1 cellular context compared by ENCODE assay signal in genomic region chr19:56314584-56315075, GRCh38.
TF ChIP-seq lines count a peak whose summit lies in the region.

Gene ZSCAN5A, minus strand, starts transcription at chr19:56314839. Its CDS starts 89,793 bp downstream, at chr19:56225046.

TF ChIP-seq in K562, 482 proteins besides CTCF, POLR2A, EP300 and RAD21 (continued from another document and continues in another):
- TF ChIP-seq ETS1 (conservative IDR thresholded peaks at IDR 0.05; ENCODE audit: control insufficient read depth, low read depth, low read length) (peak; percentile 75; the same call in 1 of the 2 replicates), EWSR1 (IDR thresholded peaks at IDR 0.05; ENCODE audit: borderline replicate concordance, low read depth, partially characterized antibody) (no peak), SMARCE1 (IDR thresholded peaks at IDR 0.05) (no peak), ATF7 (IDR thresholded peaks at IDR 0.05) (peak; percentile 98), MYNN (IDR thresholded peaks at IDR 0.05) (no peak), MYNN (CRISPR knock-in tag; IDR thresholded peaks at IDR 0.05) (no peak), ETV6 (IDR thresholded peaks at IDR 0.05; ENCODE audit: borderline replicate concordance in 1 of 2, low read depth in 2 of 2, low read length in 1 of 2) (no peak), ETV6 (CRISPR knock-in tag; IDR thresholded peaks at IDR 0.05; ENCODE audit: borderline replicate concordance) (no peak), IRF9 (tag; IDR thresholded peaks at IDR 0.05) (no peak), SP2 (IDR thresholded peaks at IDR 0.05; ENCODE audit: extremely low read depth, low read depth, low read length, poor library complexity, severe bottlenecking) (peak; percentile 30), REST (CRISPR knock-in tag; IDR thresholded peaks at IDR 0.05; ENCODE audit: low read depth) (peak; percentile 52; the same call in 1 of the 2 replicates), ESRRB (CRISPR knock-in tag; IDR thresholded peaks at IDR 0.05; ENCODE audit: borderline replicate concordance) (no peak), ZFP91 (CRISPR knock-in tag; IDR thresholded peaks at IDR 0.05) (no peak), ZBTB9 (CRISPR knock-in tag; IDR thresholded peaks at IDR 0.05) (no peak; the same call in 1 of the 2 replicates), PHB2 (IDR thresholded peaks at IDR 0.05; ENCODE audit: low read depth) (no peak), E2F5 (CRISPR knock-in tag; IDR thresholded peaks at IDR 0.05) (no peak), RBM17 (IDR thresholded peaks at IDR 0.05; ENCODE audit: borderline replicate concordance, low read depth, low read length) (no peak), SRSF3 (IDR thresholded peaks at IDR 0.05; ENCODE audit: insufficient read depth, low read length) (no peak), GABPB1 (CRISPR knock-in tag; IDR thresholded peaks at IDR 0.05) (peak; percentile 95), STAT6 (CRISPR knock-in tag; IDR thresholded peaks at IDR 0.05) (0 out of 2 replicates have a peak, but pooled peaks have one; percentile 30), MAFK (IDR thresholded peaks at IDR 0.05; ENCODE audit: low read length) (no peak), EHMT2 (IDR thresholded peaks at IDR 0.05) (peak; percentile 15; the same call in 1 of the 2 replicates), ZNF311 (CRISPR knock-in tag; IDR thresholded peaks at IDR 0.05) (peak; percentile 74), ZNF766 (CRISPR knock-in tag; conservative IDR thresholded peaks at IDR 0.05) (peak; percentile 94), ETS2 (tag; IDR thresholded peaks at IDR 0.05; ENCODE audit: borderline replicate concordance, poor library complexity, severe bottlenecking) (no peak), ZNF512 (tag; IDR thresholded peaks at IDR 0.05) (no peak), IRF1 (CRISPR knock-in tag; IDR thresholded peaks at IDR 0.05; ENCODE audit: borderline replicate concordance) (no peak), CREB1 (IDR thresholded peaks at IDR 0.05) (peak; percentile 85), CREB1 (CRISPR knock-in tag; IDR thresholded peaks at IDR 0.05) (peak; percentile 89), RNF2 (IDR thresholded peaks at IDR 0.05) (no peak), GMEB1 (CRISPR knock-in tag; IDR thresholded peaks at IDR 0.05) (peak; percentile 22; the same call in 1 of the 2 replicates), PRMT5 (CRISPR knock-in tag; IDR thresholded peaks at IDR 0.05) (no peak), SMAD3 (CRISPR knock-in tag; conservative IDR thresholded peaks at IDR 0.05) (no peak), ELF2 (CRISPR knock-in tag; IDR thresholded peaks at IDR 0.05) (peak; percentile 92), SMARCA4 (IDR thresholded peaks at IDR 0.05) (no peak), MAZ (CRISPR knock-in tag; conservative IDR thresholded peaks at IDR 0.05 in 1 of 2, IDR thresholded peaks at IDR 0.05 in 1 of 2) (peak in 1 of 2 experiments; percentile 83; a peak in 3 of 4 replicates), HDAC2 (IDR thresholded peaks at IDR 0.05) (no peak), SRF (CRISPR knock-in tag; IDR thresholded peaks at IDR 0.05) (no peak), E2F3 (CRISPR knock-in tag; IDR thresholded peaks at IDR 0.05) (no peak), ZNF589 (CRISPR knock-in tag; IDR thresholded peaks at IDR 0.05; ENCODE audit: low read depth) (peak; percentile 75; the same call in 1 of the 2 replicates), WHSC1 (IDR thresholded peaks at IDR 0.05; ENCODE audit: low read length) (no peak), HDAC1 (IDR thresholded peaks at IDR 0.05) (peak in 1 of 2 experiments; percentile 86; a peak in 2 of 4 replicates), ZNF146 (CRISPR knock-in tag; IDR thresholded peaks at IDR 0.05; ENCODE audit: unreplicated experiment) (no peak), ZBTB1 (CRISPR knock-in tag; IDR thresholded peaks at IDR 0.05; ENCODE audit: borderline replicate concordance, low read depth) (0 out of 2 replicates have a peak, but pooled peaks have one; percentile 46), ZBTB12 (CRISPR knock-in tag; IDR thresholded peaks at IDR 0.05) (peak; percentile 85)
